In genomic region chr15:73993211-73993994, GRCh38 we compare ENCODE assay signal across 9 cellular contexts. TPM values are rescaled to one million over a fixed set of nuclear protein-coding genes. Genes with fewer than 3 reads are reported as not detected.
DNase-seq lines count a peak whose midpoint lies in the region; ATAC-seq and TF ChIP-seq lines count a peak whose summit lies in the region.
"Had no signal": no experiment of that assay in that cellular context is flagged by ENCODE, and none has a peak within 500 bp of the region (broad histone marks: within the 10 kb centered on the region; RNA-seq: fewer than 3 reads in every experiment).

No MANE protein-coding gene starts in this region.

- no peak overlapping the region for H3K27ac Mint-ChIP-seq in H9

- H3K27ac ChIP-seq in H9 (ENCODE audit: insufficient read length, low read depth, low read length) (no peak overlapping the region), SU-DHL-6 (ENCODE audit: low read depth, low read length) (no peak overlapping the region), skeletal muscle tissue (ENCODE audit: low read depth, low read length) (peak overlapping the region; percentile 95)
- H3K27ac ChIP-seq: brain microvascular endothelial cell had no signal

- H3K4me1 ChIP-seq in H9 (ENCODE audit: insufficient read depth, low read length) (no peaks in the 10 kb centered on the region), skeletal muscle tissue (ENCODE audit: control insufficient read depth in 3 of 3, insufficient read depth in 3 of 3, low read length in 3 of 3) (peaks cover 59 to 81% (median 74%) of the 10 kb centered on the region in 3 donors)

- no peak overlapping the region for H2BK5ac ChIP-seq in H9 (ENCODE audit: insufficient read length, low read length)

- ATAC-seq in activated CD4-positive, CD25-positive, alpha-beta regulatory T cell treated with anti-CD3 and anti-CD28 coated beads, Interleukin-2, amount 50 U/mL, for 24 hours: no peak
- ATAC-seq in GM18520 (IDR thresholded peaks at IDR 0.05; ENCODE audit: unreplicated experiment) (no peak), HG02759 (IDR thresholded peaks at IDR 0.05; ENCODE audit: unreplicated experiment) (no peak), GM19023 (IDR thresholded peaks at IDR 0.05; ENCODE audit: unreplicated experiment) (no peak)

- H3K79me2 ChIP-seq in H9 (ENCODE audit: insufficient read depth, low read length) (no peaks in the 10 kb centered on the region; the same call in 1 of the 2 replicates), SU-DHL-6 (ENCODE audit: insufficient read depth, low read length) (peaks cover 28% of the 10 kb centered on the region)

- no peak overlapping the region for H3K18ac ChIP-seq in H9 (ENCODE audit: insufficient read length, low read depth, low read length)

- H2AFZ ChIP-seq in H9 (ENCODE audit: low read length): no peak overlapping the region
- no peak overlapping the region for H2AFZ ChIP-seq in SU-DHL-6 (ENCODE audit: low read depth, low read length, severe bottlenecking)

- H3K79me1 ChIP-seq in H9 (ENCODE audit: insufficient read depth, low read depth, low read length, poor library complexity, severe bottlenecking): peaks cover 3% of the 10 kb centered on the region

- peak overlapping the region; percentile 90 to 93 for H3K4me3 Mint-ChIP-seq in H9

- H4K20me1 ChIP-seq in H9 (ENCODE audit: control insufficient read depth, insufficient read depth, insufficient read length) (no peaks in the 10 kb centered on the region), SU-DHL-6 (ENCODE audit: low read depth, low read length) (no peaks in the 10 kb centered on the region)

- no peak overlapping the region for H3K14ac ChIP-seq in H9 (ENCODE audit: insufficient read depth, low read length)

- no peak overlapping the region for H4K91ac ChIP-seq in H9 (ENCODE audit: insufficient read length, low read depth, low read length)

- H3K36me3 ChIP-seq in SU-DHL-6 (ENCODE audit: low read length): no peaks in the 10 kb centered on the region
- peaks cover 11 to 14% (median 13%) of the 10 kb centered on the region in 3 donors for H3K36me3 ChIP-seq in skeletal muscle tissue (ENCODE audit: control insufficient read depth in 3 of 3, insufficient read depth in 3 of 3, low read length in 3 of 3)

- peaks cover 16% of the 10 kb centered on the region for H3K27me3 Mint-ChIP-seq in H9 (ENCODE audit: low read depth)

- H3K9me3 ChIP-seq in H9 (ENCODE audit: control insufficient read depth, low read depth, low read length) (no peaks in the 10 kb centered on the region), SU-DHL-6 (ENCODE audit: insufficient read depth, low read length) (no peaks in the 10 kb centered on the region), skeletal muscle tissue (ENCODE audit: control insufficient read depth in 3 of 3, low read length in 3 of 3) (peaks cover 0 to 2% (median 0%) of the 10 kb centered on the region in 3 donors)

- H3K23me2 ChIP-seq in H9 (ENCODE audit: insufficient read length, low read depth, low read length, poor library complexity, severe bottlenecking): peaks cover 11% of the 10 kb centered on the region

- no peak overlapping the region for H2BK12ac ChIP-seq in H9 (ENCODE audit: insufficient read length, low read depth, low read length)

- H4K8ac ChIP-seq in H9 (replicated peaks; ENCODE audit: insufficient read length, low read depth, low read length): no peak overlapping the region

- no peak overlapping the region for H3K9ac ChIP-seq in H9 (ENCODE audit: extremely low read depth, insufficient read length, low read length)
- H3K9ac ChIP-seq in SU-DHL-6 (ENCODE audit: low read length): peak overlapping the region; percentile 79
- H3K9ac ChIP-seq in skeletal muscle tissue (ENCODE audit: low read depth in 1 of 3, low read length in 3 of 3): peak overlapping the region in 2 of 3 donors; percentile 85 to 91

- DNase-seq in H9: no peak
- DNase-seq in fibroblast of the aortic adventitia (ENCODE audit: low read depth): no peak
- DNase-seq: brain microvascular endothelial cell had no signal

- H3T11ph ChIP-seq in H9 (ENCODE audit: low read length): no peak overlapping the region

- H3K4me2 ChIP-seq in H9 (ENCODE audit: insufficient read depth, insufficient read length, low read length) (peak overlapping the region; percentile 48), SU-DHL-6 (ENCODE audit: low read depth, low read length, poor library complexity, severe bottlenecking) (peak overlapping the region; percentile 95)

- H3K36me3 Mint-ChIP-seq in H9 (ENCODE audit: insufficient read depth in 1 of 3, low read depth in 3 of 3): peaks cover 0 to 3% (median 3%) of the 10 kb centered on the region in 3 experiments; a peak in 4 of 7 replicates

- no peak overlapping the region for H2BK20ac ChIP-seq in H9 (ENCODE audit: low read depth, low read length, poor library complexity, severe bottlenecking)

- H3K23ac ChIP-seq in H9 (ENCODE audit: insufficient read length, low read depth, low read length): no peak overlapping the region

- H4K5ac ChIP-seq in H9 (ENCODE audit: insufficient read length, low read depth, low read length): no peak overlapping the region

- H3K9me3 Mint-ChIP-seq in H9: no peaks in the 10 kb centered on the region; a peak in 1 of 5 replicates

- H3K4ac ChIP-seq in H9 (ENCODE audit: low read depth, low read length): no peak overlapping the region

- H3K4me1 Mint-ChIP-seq in H9: peaks cover 21 to 28% of the 10 kb centered on the region in 2 experiments

- TF ChIP-seq CTCF in H9 (conservative IDR thresholded peaks at IDR 0.05) (no peak), SU-DHL-6 (IDR thresholded peaks at IDR 0.05; ENCODE audit: insufficient read depth, low read length, poor library complexity, severe bottlenecking) (no peak), fibroblast of the aortic adventitia (IDR thresholded peaks at IDR 0.05; ENCODE audit: insufficient read depth, low read length) (no peak)

- H3K56ac ChIP-seq in H9 (ENCODE audit: insufficient read length, low read depth, low read length): no peak overlapping the region

- H3K4me3 ChIP-seq in SU-DHL-6 (ENCODE audit: insufficient read depth, low read length, poor library complexity, severe bottlenecking) (peak overlapping the region; percentile 88), fibroblast of the aortic adventitia (ENCODE audit: low read depth, low read length) (peak overlapping the region; percentile 72), skeletal muscle tissue (ENCODE audit: low read length in 3 of 3) (peak overlapping the region; percentile 90 to 96 (median 90))

- peaks cover 7% of the 10 kb centered on the region; the same call in 1 of the 2 replicates for H3F3A ChIP-seq in SU-DHL-6 (ENCODE audit: insufficient read depth)

- no CpG with 5 or more reads among the region's 10 CpGs for WGBS in H9 (ENCODE audit: extremely low coverage, insufficient read length, low lambda C conversion rate)

- H3K27me3 ChIP-seq in H9 (ENCODE audit: insufficient read depth, low read length) (no peaks in the 10 kb centered on the region), SU-DHL-6 (ENCODE audit: low read length) (no peaks in the 10 kb centered on the region), skeletal muscle tissue (ENCODE audit: control insufficient read depth in 3 of 3, insufficient read depth in 3 of 3, low read length in 3 of 3) (no peaks in the 10 kb centered on the region)
- H3K27me3 ChIP-seq: brain microvascular endothelial cell had no signal

- H2AK5ac ChIP-seq in H9 (ENCODE audit: insufficient read length, low read length): no peak overlapping the region

- no peak overlapping the region for H2BK15ac ChIP-seq in H9 (ENCODE audit: low read depth, low read length)

- no peak overlapping the region for H2BK120ac ChIP-seq in H9 (ENCODE audit: low read depth, low read length, poor library complexity, severe bottlenecking)

- H3K9me2 ChIP-seq in SU-DHL-6 (replicated peaks; ENCODE audit: insufficient read depth, low read length): no peaks in the 10 kb centered on the region

RNA-seq across cellular contexts. Expression of gene PML, which starts 1.1 kb away (rescaled TPM):
- total RNA-seq in H9 (2021) (23.6 and 24.6 TPM in 2 replicates), fibroblast of the aortic adventitia (ENCODE audit: low replicate concordance) (29.3 and 31.9 TPM in 2 replicates), skeletal muscle tissue (14.1 TPM)

RNA-seq across cellular contexts. Expression of gene STOML1, which starts 1.3 kb away (rescaled TPM):
- 2.5 and 2.9 TPM in 2 replicates for total RNA-seq in H9 (2021)
- 6.8 and 19.0 TPM in 2 replicates for total RNA-seq in fibroblast of the aortic adventitia (ENCODE audit: low replicate concordance)
- 14.1 TPM for total RNA-seq in skeletal muscle tissue
